Comparison of ENCODE assay signal across 8 cellular contexts in genomic region chr5:172453986-172454354, GRCh38. TPM values are rescaled to one million over a fixed set of nuclear protein-coding genes. Genes with fewer than 3 reads are reported as not detected.
DNase-seq lines count a peak whose midpoint lies in the region; ATAC-seq, FAIRE-seq and TF ChIP-seq lines count a peak whose summit lies in the region.

No MANE protein-coding gene starts in this region.

- DNase-seq in COLO668 (lab: John Stamatoyannopoulos, UW; ENCODE audit: unreplicated experiment) (peak; percentile 41), astrocyte (ENCODE audit: low read depth) (no peak), DMS79 treated with DMSO at 0.1 percent for 48 hours (lab: John Stamatoyannopoulos, UW) (no peak)

- H3K27me3 ChIP-seq in HUES64 (ENCODE audit: insufficient read depth, low read length) (no peaks in the 10 kb centered on the region), astrocyte (ENCODE audit: insufficient read depth, low read length) (no peaks in the 10 kb centered on the region)

- peaks cover 2% of the 10 kb centered on the region for H3K9me3 Mint-ChIP-seq in astrocyte (ENCODE audit: unreplicated experiment)

- H3K79me2 ChIP-seq in astrocyte (ENCODE audit: insufficient read depth, low read length): peaks cover 44% of the 10 kb centered on the region

- H3K9me3 ChIP-seq in HUES64 (ENCODE audit: insufficient read depth, low read depth, low read length) (no peaks in the 10 kb centered on the region), astrocyte (ENCODE audit: insufficient read depth, low read depth, low read length) (no peaks in the 10 kb centered on the region), iPS-18c (ENCODE audit: control insufficient read depth, insufficient read depth, low read length) (no peaks in the 10 kb centered on the region)

- H3K4me2 ChIP-seq in astrocyte (ENCODE audit: low read length): peak overlapping the region; percentile 93

- peak overlapping the region; percentile 97 for H3K4me3 Mint-ChIP-seq in astrocyte (ENCODE audit: unreplicated experiment)

- peaks cover 23% of the 10 kb centered on the region for H3K4me1 Mint-ChIP-seq in astrocyte (ENCODE audit: low read depth, unreplicated experiment)

- peak overlapping the region; percentile 89 for H3K9ac ChIP-seq in HUES64 (ENCODE audit: low read depth, low read length)
- H3K9ac ChIP-seq in astrocyte (ENCODE audit: low read length): peak overlapping the region; percentile 96

- TF ChIP-seq CTCF in astrocyte (IDR thresholded peaks at IDR 0.05; ENCODE audit: insufficient read depth, low read depth, low read length): no peak

- peak overlapping the region; percentile 32 for H2AFZ ChIP-seq in astrocyte (ENCODE audit: low read depth, low read length)

- peaks cover 16% of the 10 kb centered on the region for H3K36me3 Mint-ChIP-seq in astrocyte (ENCODE audit: low read depth, unreplicated experiment)

- H3K4me1 ChIP-seq in HUES64 (ENCODE audit: insufficient read depth, low read length): peaks cover 29% of the 10 kb centered on the region
- peaks cover 40% of the 10 kb centered on the region for H3K4me1 ChIP-seq in astrocyte (ENCODE audit: insufficient read depth, low read length)

- WGBS in HUES64: 1% methylated on average over 34 of the region's 34 CpGs

- H3K4me3 ChIP-seq in HUES64 (ENCODE audit: low read length) (peak overlapping the region; percentile 68), astrocyte (ENCODE audit: insufficient read depth, low read depth, low read length) (peak overlapping the region; percentile 75), iPS-18c (ENCODE audit: insufficient read depth, low read depth, low read length) (peak overlapping the region; percentile 82), skin epidermis (peak overlapping the region; percentile 67 to 86 (median 83))

- no peak for FAIRE-seq in astrocyte (lab: Jason Lieb, UNC)

- peak overlapping the region; percentile 78 for H3K27ac ChIP-seq in HUES64 (ENCODE audit: low read depth, low read length)
- H3K27ac ChIP-seq in astrocyte (ENCODE audit: low read depth, low read length): peak overlapping the region; percentile 72
- H3K27ac ChIP-seq in skin epidermis: peak overlapping the region; percentile 34 to 94 (median 86)

- H3K27ac Mint-ChIP-seq in astrocyte (ENCODE audit: unreplicated experiment): peak overlapping the region; percentile 93

- peaks cover 6% of the 10 kb centered on the region; the same call in 1 of the 2 replicates for H3K36me3 ChIP-seq in HUES64 (ENCODE audit: insufficient read depth, low read length)
- peaks cover 5% of the 10 kb centered on the region for H3K36me3 ChIP-seq in astrocyte (ENCODE audit: insufficient read depth, low read length)

- H3K27me3 Mint-ChIP-seq in astrocyte (ENCODE audit: low read depth, unreplicated experiment): peaks cover 5% of the 10 kb centered on the region

- ATAC-seq in HG02981 (IDR thresholded peaks at IDR 0.05; ENCODE audit: unreplicated experiment) (no peak), GM19023 (IDR thresholded peaks at IDR 0.05; ENCODE audit: unreplicated experiment) (no peak)

- peaks cover 33% of the 10 kb centered on the region for H4K20me1 ChIP-seq in astrocyte (ENCODE audit: insufficient read depth, low read length)

RNA-seq across cellular contexts. Expression of gene SH3PXD2B, which starts 0.4 kb away (rescaled TPM):
- 35.5 TPM for polyA plus RNA-seq in HUES64 (2013, experiment 1 of 2)
- 44.1 TPM for polyA plus RNA-seq in HUES64 (2013, experiment 2 of 2)
- 66.0 and 70.4 TPM in 2 replicates for total RNA-seq in astrocyte
